ENCODE assay signal across 23 cellular contexts in the genomic region with DNA sequence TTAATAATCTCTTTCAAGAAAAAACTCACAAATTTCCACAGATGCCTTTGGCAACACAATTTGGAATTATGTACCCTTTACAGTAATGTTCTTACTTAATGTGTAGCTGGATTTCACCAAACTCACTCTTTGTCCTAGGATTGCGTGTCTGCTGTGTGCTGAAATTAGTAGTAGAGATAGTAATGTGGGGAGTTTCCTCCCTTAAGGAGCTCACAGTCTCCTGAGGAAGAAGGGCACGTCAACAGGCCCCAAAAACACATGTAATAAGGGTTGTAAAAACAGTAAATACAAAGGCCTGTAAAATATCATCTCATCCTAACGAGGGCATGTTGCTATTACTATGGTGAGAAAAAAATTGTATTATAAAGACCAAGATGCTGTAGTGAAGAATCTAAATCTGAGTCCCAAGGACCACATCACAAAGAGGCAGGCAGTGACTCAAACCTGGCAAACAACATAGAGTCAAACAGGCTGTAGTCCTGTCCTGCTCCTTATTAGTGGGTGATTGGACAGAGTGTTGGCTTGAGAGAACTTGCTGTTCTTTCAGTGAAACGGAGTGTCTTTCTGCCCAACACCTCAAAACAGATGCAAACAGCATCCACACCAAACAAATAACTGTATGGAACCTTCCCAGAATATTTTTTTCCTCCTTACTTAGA.
"Had no signal": no experiment of that assay in that cellular context is flagged by ENCODE, and none has a peak within 500 bp of the region (broad histone marks: within the 10 kb centered on the region; RNA-seq: fewer than 3 reads in every experiment).

No MANE protein-coding gene starts in this region.

- ATAC-seq: activated T-cell treated with anti-CD3 and anti-CD28 coated beads, Interleukin-2, amount 50 U/mL, for 4 hours; left lung; naive thymus-derived CD8-positive, alpha-beta T cell; T-cell; WTC11 had no signal

- H3K36me3 ChIP-seq: left lung, neural progenitor cell, sigmoid colon, spleen had no signal

- H3K27me3 ChIP-seq: hepatocyte, left lung, neural progenitor cell, sigmoid colon, spleen had no signal

- H3K4me1 ChIP-seq: left lung, neural progenitor cell, sigmoid colon, spleen had no signal

- DNase-seq: activated CD4-positive, alpha-beta T cell treated with anti-CD3 and anti-CD28 coated beads, Interleukin-2, amount 50 U/mL, for 4 hours; activated CD8-positive, alpha-beta memory T cell treated with anti-CD3 and anti-CD28 coated beads, Interleukin-2, amount 50 U/mL, for 48 hours; activated naive CD4-positive, alpha-beta T cell treated with Interleukin-2 at 50 U/mL for 16 hours; activated naive CD8-positive, alpha-beta T cell treated with anti-CD3 and anti-CD28 coated beads for 36 hours; activated T-cell treated with anti-CD3 and anti-CD28 coated beads, Interleukin-2, amount 50 U/mL, for 4 hours; amniotic stem cell; cortex of kidney; endodermal cell; glutamatergic neuron; kidney glomerular epithelial cell; left lung; mammary epithelial cell; naive thymus-derived CD8-positive, alpha-beta T cell; posterior cingulate gyrus; sigmoid colon; spleen; stimulated activated CD4-positive, alpha-beta T cell treated with anti-CD3 and anti-CD28 coated beads, Interleukin-4, amount 100 ng/mL, for 24 hours; stimulated activated naive CD4-positive, alpha-beta T cell treated with Interleukin-2 at 50 U/mL for 16 hours; T-cell had no signal

- H3K27ac ChIP-seq: epithelial cell of prostate, hepatocyte, left lung, neural progenitor cell, sigmoid colon, spleen had no signal

- H3K9me3 ChIP-seq: left lung, sigmoid colon, spleen had no signal

- H3K4me3 ChIP-seq: hepatocyte, left lung, neural progenitor cell, sigmoid colon, spleen had no signal
